ENCODE assay signal across 12 cellular contexts in genomic region chr12:116524964-116525379, GRCh38. TPM values are rescaled to one million over a fixed set of nuclear protein-coding genes. Genes with fewer than 3 reads are reported as not detected.
A peak's percentile ranks its signal among the peaks of the same experiment; 100 is the strongest.
DNase-seq lines count a peak whose midpoint lies in the region; TF ChIP-seq lines count a peak whose summit lies in the region.
"Had no signal": no experiment of that assay in that cellular context is flagged by ENCODE, and none has a peak within 500 bp of the region (broad histone marks: within the 10 kb centered on the region; RNA-seq: fewer than 3 reads in every experiment).

No MANE protein-coding gene starts in this region.

- H3K27me3 Mint-ChIP-seq in activated CD4-positive, alpha-beta T cell treated with anti-CD3 and anti-CD28 coated beads, Interleukin-2, amount 10 ng/mL, durations not matched to agents 7 days and 5 days, result peaks cover 9% of the 10 kb centered on the region
- peaks cover 24% of the 10 kb centered on the region for H3K27me3 Mint-ChIP-seq in activated T-helper 1 cell treated with anti-CD3 and anti-CD28 coated beads, Interleukin-12 subunit alpha, Interleukin-12 subunit beta, Interleukin-2, Interleukin-4 antibody, amounts not matched to agents 30 ng/mL and 10 ng/mL and 1 ng/mL, durations not matched to agents 14 hours and 24 hours and 36 hours (ENCODE audit: insufficient read depth)

- H3K9me3 Mint-ChIP-seq in activated CD4-positive, alpha-beta T cell treated with anti-CD3 and anti-CD28 coated beads, Interleukin-2, amount 10 ng/mL, durations not matched to agents 7 days and 5 days, result no peaks in the 10 kb centered on the region
- no peaks in the 10 kb centered on the region for H3K9me3 Mint-ChIP-seq in activated T-helper 1 cell treated with anti-CD3 and anti-CD28 coated beads, Interleukin-12 subunit alpha, Interleukin-12 subunit beta, Interleukin-2, Interleukin-4 antibody, amounts not matched to agents 30 ng/mL and 10 ng/mL and 1 ng/mL, durations not matched to agents 14 hours and 24 hours and 36 hours
- H3K9me3 Mint-ChIP-seq: central memory CD8-positive, alpha-beta T cell; immature natural killer cell had no signal

- intact Hi-C loops in tibial artery (cut with DNase I; ENCODE audit: low total_unique reads), result loop anchor here (5.0 kb wide), 2 partner anchors 68 to 72 kb away; no protein-coding TSS in a partner anchor
- intact Hi-C loops in activated T-helper 1 cell treated with anti-CD3 and anti-CD28 coated beads, Interleukin-12 subunit alpha, Interleukin-12 subunit beta, Interleukin-2, Interleukin-4 antibody, amounts not matched to agents 30 ng/mL and 10 ng/mL and 1 ng/mL, durations not matched to agents 14 hours and 24 hours and 36 hours (cut with micrococcal nuclease), result no loop called here

- no peaks in the 10 kb centered on the region for H3K36me3 ChIP-seq in iPS-20b (ENCODE audit: insufficient read depth, low read depth, low read length)
- H3K36me3 ChIP-seq in tibial artery, result no peaks in the 10 kb centered on the region
- no peaks in the 10 kb centered on the region for H3K36me3 ChIP-seq in Peyer's patch

- TF ChIP-seq CTCF in tibial artery (IDR thresholded peaks at IDR 0.05) (no peak), Peyer's patch (IDR thresholded peaks at IDR 0.05) (no peak)

- H3K27me3 ChIP-seq in iPS-20b (ENCODE audit: insufficient read depth, low read length), result peaks cover 5% of the 10 kb centered on the region; the same call in 1 of the 2 replicates
- H3K27me3 ChIP-seq in tibial artery, result no peaks in the 10 kb centered on the region
- no peaks in the 10 kb centered on the region for H3K27me3 ChIP-seq in Peyer's patch

- H3K36me3 Mint-ChIP-seq in activated CD4-positive, alpha-beta T cell treated with anti-CD3 and anti-CD28 coated beads, Interleukin-2, amount 10 ng/mL, durations not matched to agents 7 days and 5 days (ENCODE audit: low read depth), result no peaks in the 10 kb centered on the region
- no peaks in the 10 kb centered on the region for H3K36me3 Mint-ChIP-seq in activated T-helper 1 cell treated with anti-CD3 and anti-CD28 coated beads, Interleukin-12 subunit alpha, Interleukin-12 subunit beta, Interleukin-2, Interleukin-4 antibody, amounts not matched to agents 30 ng/mL and 10 ng/mL and 1 ng/mL, durations not matched to agents 14 hours and 24 hours and 36 hours (ENCODE audit: low read depth)
- H3K36me3 Mint-ChIP-seq: immature natural killer cell had no signal

- peaks cover 9% of the 10 kb centered on the region for H3K4me1 Mint-ChIP-seq in activated CD4-positive, alpha-beta T cell treated with anti-CD3 and anti-CD28 coated beads, Interleukin-2, amount 10 ng/mL, durations not matched to agents 7 days and 5 days
- H3K4me1 Mint-ChIP-seq in activated T-helper 1 cell treated with anti-CD3 and anti-CD28 coated beads, Interleukin-12 subunit alpha, Interleukin-12 subunit beta, Interleukin-2, Interleukin-4 antibody, amounts not matched to agents 30 ng/mL and 10 ng/mL and 1 ng/mL, durations not matched to agents 14 hours and 24 hours and 36 hours (ENCODE audit: low read depth), result peaks cover 13% of the 10 kb centered on the region
- H3K4me1 Mint-ChIP-seq: immature natural killer cell had no signal

- POLR2A ChIA-PET in activated CD4-positive, alpha-beta T cell treated with anti-CD3 and anti-CD28 coated beads, Interleukin-2, amount 10 ng/mL, durations not matched to agents 7 days and 5 days (lab: Charles Lee), result no interaction called here

- peak overlapping the region; percentile 21; the same call in 1 of the 2 replicates for H3K4me3 ChIP-seq in iPS-20b (ENCODE audit: low read length)
- H3K4me3 ChIP-seq in tibial artery, result peak overlapping the region; percentile 28 to 35
- no peak overlapping the region for H3K4me3 ChIP-seq in Peyer's patch

- CTCF ChIA-PET in activated CD4-positive, alpha-beta T cell treated with anti-CD3 and anti-CD28 coated beads, Interleukin-2, amount 10 ng/mL, durations not matched to agents 7 days and 5 days (lab: Charles Lee), result interaction anchor here (1.1 kb wide), 1 partner anchor 9 kb away, joined by 3 read pairs; no protein-coding TSS in a partner anchor

- DNase-seq in HT1080 (ENCODE audit: low read depth) (peak; percentile 73), astrocyte of the hippocampus (ENCODE audit: low read depth, low spot score) (peak; percentile 82), tibial artery (no peak), Peyer's patch (no peak), HPDE6-E6E7 (ENCODE audit: extremely low spot score) (no peak)
- DNase-seq in activated CD4-positive, alpha-beta T cell treated with anti-CD3 and anti-CD28 coated beads, Interleukin-2, amount 10 ng/mL, durations not matched to agents 7 days and 5 days, result no peak
- no peak for DNase-seq in activated T-helper 1 cell treated with anti-CD3 and anti-CD28 coated beads, Interleukin-12 subunit alpha, Interleukin-12 subunit beta, Interleukin-2, Interleukin-4 antibody, amounts not matched to agents 30 ng/mL and 10 ng/mL and 1 ng/mL, durations not matched to agents 14 hours and 24 hours and 36 hours (ENCODE audit: low spot score)
- DNase-seq: immature natural killer cell, NCI-H1105 had no signal

- peak overlapping the region; percentile 6; the same call in 1 of the 2 replicates for H3K9ac ChIP-seq in iPS-20b (ENCODE audit: low read depth, low read length)
- H3K9ac ChIP-seq: parathyroid adenoma had no signal

- peaks cover 11% of the 10 kb centered on the region; the same call in 1 of the 2 replicates for H3K4me1 ChIP-seq in iPS-20b (ENCODE audit: insufficient read depth, low read length)
- peaks cover 0 to 50% (median 31%) of the 10 kb centered on the region in 4 donors for H3K4me1 ChIP-seq in tibial artery
- no peaks in the 10 kb centered on the region for H3K4me1 ChIP-seq in Peyer's patch
- H3K4me1 ChIP-seq: parathyroid adenoma had no signal

- H3K27ac Mint-ChIP-seq in activated CD4-positive, alpha-beta T cell treated with anti-CD3 and anti-CD28 coated beads, Interleukin-2, amount 10 ng/mL, durations not matched to agents 7 days and 5 days, result no peak overlapping the region
- H3K27ac Mint-ChIP-seq in activated T-helper 1 cell treated with anti-CD3 and anti-CD28 coated beads, Interleukin-12 subunit alpha, Interleukin-12 subunit beta, Interleukin-2, Interleukin-4 antibody, amounts not matched to agents 30 ng/mL and 10 ng/mL and 1 ng/mL, durations not matched to agents 14 hours and 24 hours and 36 hours, result no peak overlapping the region
- H3K27ac Mint-ChIP-seq: immature natural killer cell had no signal

- TF ChIP-seq POLR2A in Peyer's patch (IDR thresholded peaks at IDR 0.05), result no peak

- H3K27ac ChIP-seq in iPS-20b (ENCODE audit: low read length), result no peak overlapping the region
- H3K27ac ChIP-seq in tibial artery, result peak overlapping the region; percentile 49 to 73
- H3K27ac ChIP-seq in Peyer's patch, result peak overlapping the region in 1 of 4 donors; percentile 63
- H3K27ac ChIP-seq: parathyroid adenoma had no signal

- H3K4me3 Mint-ChIP-seq in activated CD4-positive, alpha-beta T cell treated with anti-CD3 and anti-CD28 coated beads, Interleukin-2, amount 10 ng/mL, durations not matched to agents 7 days and 5 days, result no peak overlapping the region
- no peak overlapping the region for H3K4me3 Mint-ChIP-seq in activated T-helper 1 cell treated with anti-CD3 and anti-CD28 coated beads, Interleukin-12 subunit alpha, Interleukin-12 subunit beta, Interleukin-2, Interleukin-4 antibody, amounts not matched to agents 30 ng/mL and 10 ng/mL and 1 ng/mL, durations not matched to agents 14 hours and 24 hours and 36 hours
- H3K4me3 Mint-ChIP-seq: central memory CD8-positive, alpha-beta T cell; immature natural killer cell had no signal

- H3K9me3 ChIP-seq in iPS-20b (ENCODE audit: insufficient read depth, low read depth, low read length) (no peaks in the 10 kb centered on the region), tibial artery (no peaks in the 10 kb centered on the region), Peyer's patch (no peaks in the 10 kb centered on the region)

RNA-seq across cellular contexts. Expression of gene MAP1LC3B2, which starts 34.2 kb away (rescaled TPM):
- 0.53 TPM in 1 of 2 replicates, not detected in the other for total RNA-seq in HT1080 (2014; rRNA removed; shearing (Covaris generic))
- 0.66 and 0.76 TPM in 2 replicates for polyA plus RNA-seq in HT1080 (2015; cell fraction: cytosol; rRNA removed)
- polyA plus RNA-seq in HT1080 (2015; cell fraction: nucleus; rRNA removed), result 0.99 TPM in 1 of 2 replicates, not detected in the other
- 1 to 10 TPM in 1 of 4 donors, not detected in 3; 1.9 TPM for total RNA-seq in Peyer's patch
- 1 to 10 TPM; 1.0 to 1.5 TPM for total RNA-seq in activated CD4-positive, alpha-beta T cell treated with anti-CD3 and anti-CD28 coated beads, Interleukin-2, amount 10 ng/mL, durations not matched to agents 7 days and 5 days
- total RNA-seq in activated T-helper 1 cell treated with anti-CD3 and anti-CD28 coated beads, Interleukin-12 subunit alpha, Interleukin-12 subunit beta, Interleukin-2, Interleukin-4 antibody, amounts not matched to agents 30 ng/mL and 10 ng/mL and 1 ng/mL, durations not matched to agents 14 hours and 24 hours and 36 hours, result 0.49 and 0.57 TPM in 2 replicates

Comparison
In these comparisons a context has a peak if more than half of its experiments do, and no peak if none do; other contexts are left out.
1. DNase-seq: peak in HT1080 (single experiment) and astrocyte of the hippocampus (single experiment); none in tibial artery (0 of 2), Peyer's patch (0 of 3), activated CD4-positive, alpha-beta T cell treated with anti-CD3 and anti-CD28 coated beads, Interleukin-2, amount 10 ng/mL, durations not matched to agents 7 days and 5 days (single experiment), HPDE6-E6E7 (single experiment) and activated T-helper 1 cell treated with anti-CD3 and anti-CD28 coated beads, Interleukin-12 subunit alpha, Interleukin-12 subunit beta, Interleukin-2, Interleukin-4 antibody, amounts not matched to agents 30 ng/mL and 10 ng/mL and 1 ng/mL, durations not matched to agents 14 hours and 24 hours and 36 hours (single experiment).
2. H3K4me3 ChIP-seq: peak in iPS-20b (single experiment) and tibial artery (2 of 2); none in Peyer's patch (0 of 4).